Comparison of ENCODE assay signal across 1 cellular context in genomic region chr2:64692401-64692800, GRCh38.
TF ChIP-seq lines count a peak whose summit lies in the region.

No MANE protein-coding gene starts in this region.

TF ChIP-seq in SK-N-SH treated with all-trans-retinoic acid at 6 μM for 48 hours, 23 proteins besides CTCF, POLR2A, EP300 and RAD21 (continued from another document):
- TF ChIP-seq TSHZ2 (CRISPR knock-in tag; IDR thresholded peaks at IDR 0.05) (no peak), ZC3H10 (CRISPR knock-in tag; IDR thresholded peaks at IDR 0.05) (no peak), ZFP30 (CRISPR knock-in tag; IDR thresholded peaks at IDR 0.05) (no peak), ISL1 (CRISPR knock-in tag; IDR thresholded peaks at IDR 0.05) (no peak), RARB (CRISPR knock-in tag; IDR thresholded peaks at IDR 0.05) (no peak), TOX (CRISPR knock-in tag; IDR thresholded peaks at IDR 0.05; ENCODE audit: borderline replicate concordance) (no peak), SNAI2 (CRISPR knock-in tag; IDR thresholded peaks at IDR 0.05) (no peak), ESRRG (CRISPR knock-in tag; IDR thresholded peaks at IDR 0.05) (no peak)
- TF ChIP-seq, protein P1, sequence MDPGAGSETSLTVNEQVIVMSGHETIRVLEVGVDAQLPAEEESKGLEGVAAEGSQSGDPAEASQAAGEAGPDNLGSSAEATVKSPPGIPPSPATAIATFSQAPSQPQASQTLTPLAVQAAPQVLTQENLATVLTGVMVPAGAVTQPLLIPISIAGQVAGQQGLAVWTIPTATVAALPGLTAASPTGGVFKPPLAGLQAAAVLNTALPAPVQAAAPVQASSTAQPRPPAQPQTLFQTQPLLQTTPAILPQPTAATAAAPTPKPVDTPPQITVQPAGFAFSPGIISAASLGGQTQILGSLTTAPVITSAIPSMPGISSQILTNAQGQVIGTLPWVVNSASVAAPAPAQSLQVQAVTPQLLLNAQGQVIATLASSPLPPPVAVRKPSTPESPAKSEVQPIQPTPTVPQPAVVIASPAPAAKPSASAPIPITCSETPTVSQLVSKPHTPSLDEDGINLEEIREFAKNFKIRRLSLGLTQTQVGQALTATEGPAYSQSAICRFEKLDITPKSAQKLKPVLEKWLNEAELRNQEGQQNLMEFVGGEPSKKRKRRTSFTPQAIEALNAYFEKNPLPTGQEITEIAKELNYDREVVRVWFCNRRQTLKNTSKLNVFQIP (CRISPR knock-in tag; IDR thresholded peaks at IDR 0.05; ENCODE audit: borderline replicate concordance, low read depth), result no peak
- TF ChIP-seq, protein P2, sequence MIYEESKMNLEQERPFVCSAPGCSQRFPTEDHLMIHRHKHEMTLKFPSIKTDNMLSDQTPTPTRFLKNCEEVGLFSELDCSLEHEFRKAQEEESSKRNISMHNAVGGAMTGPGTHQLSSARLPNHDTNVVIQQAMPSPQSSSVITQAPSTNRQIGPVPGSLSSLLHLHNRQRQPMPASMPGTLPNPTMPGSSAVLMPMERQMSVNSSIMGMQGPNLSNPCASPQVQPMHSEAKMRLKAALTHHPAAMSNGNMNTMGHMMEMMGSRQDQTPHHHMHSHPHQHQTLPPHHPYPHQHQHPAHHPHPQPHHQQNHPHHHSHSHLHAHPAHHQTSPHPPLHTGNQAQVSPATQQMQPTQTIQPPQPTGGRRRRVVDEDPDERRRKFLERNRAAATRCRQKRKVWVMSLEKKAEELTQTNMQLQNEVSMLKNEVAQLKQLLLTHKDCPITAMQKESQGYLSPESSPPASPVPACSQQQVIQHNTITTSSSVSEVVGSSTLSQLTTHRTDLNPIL (CRISPR knock-in tag; IDR thresholded peaks at IDR 0.05; ENCODE audit: low read depth), result no peak
- TF ChIP-seq, protein P3, sequence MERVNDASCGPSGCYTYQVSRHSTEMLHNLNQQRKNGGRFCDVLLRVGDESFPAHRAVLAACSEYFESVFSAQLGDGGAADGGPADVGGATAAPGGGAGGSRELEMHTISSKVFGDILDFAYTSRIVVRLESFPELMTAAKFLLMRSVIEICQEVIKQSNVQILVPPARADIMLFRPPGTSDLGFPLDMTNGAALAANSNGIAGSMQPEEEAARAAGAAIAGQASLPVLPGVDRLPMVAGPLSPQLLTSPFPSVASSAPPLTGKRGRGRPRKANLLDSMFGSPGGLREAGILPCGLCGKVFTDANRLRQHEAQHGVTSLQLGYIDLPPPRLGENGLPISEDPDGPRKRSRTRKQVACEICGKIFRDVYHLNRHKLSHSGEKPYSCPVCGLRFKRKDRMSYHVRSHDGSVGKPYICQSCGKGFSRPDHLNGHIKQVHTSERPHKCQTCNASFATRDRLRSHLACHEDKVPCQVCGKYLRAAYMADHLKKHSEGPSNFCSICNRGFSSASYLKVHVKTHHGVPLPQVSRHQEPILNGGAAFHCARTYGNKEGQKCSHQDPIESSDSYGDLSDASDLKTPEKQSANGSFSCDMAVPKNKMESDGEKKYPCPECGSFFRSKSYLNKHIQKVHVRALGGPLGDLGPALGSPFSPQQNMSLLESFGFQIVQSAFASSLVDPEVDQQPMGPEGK (CRISPR knock-in tag; IDR thresholded peaks at IDR 0.05; ENCODE audit: borderline replicate concordance), result no peak
TF ChIP-seq in SK-N-SH treated with all-trans-retinoic acid at 6 μM for 48 hours: peak in this region for 0.
